Comparison of ENCODE assay signal across 21 cellular contexts in the genomic region with DNA sequence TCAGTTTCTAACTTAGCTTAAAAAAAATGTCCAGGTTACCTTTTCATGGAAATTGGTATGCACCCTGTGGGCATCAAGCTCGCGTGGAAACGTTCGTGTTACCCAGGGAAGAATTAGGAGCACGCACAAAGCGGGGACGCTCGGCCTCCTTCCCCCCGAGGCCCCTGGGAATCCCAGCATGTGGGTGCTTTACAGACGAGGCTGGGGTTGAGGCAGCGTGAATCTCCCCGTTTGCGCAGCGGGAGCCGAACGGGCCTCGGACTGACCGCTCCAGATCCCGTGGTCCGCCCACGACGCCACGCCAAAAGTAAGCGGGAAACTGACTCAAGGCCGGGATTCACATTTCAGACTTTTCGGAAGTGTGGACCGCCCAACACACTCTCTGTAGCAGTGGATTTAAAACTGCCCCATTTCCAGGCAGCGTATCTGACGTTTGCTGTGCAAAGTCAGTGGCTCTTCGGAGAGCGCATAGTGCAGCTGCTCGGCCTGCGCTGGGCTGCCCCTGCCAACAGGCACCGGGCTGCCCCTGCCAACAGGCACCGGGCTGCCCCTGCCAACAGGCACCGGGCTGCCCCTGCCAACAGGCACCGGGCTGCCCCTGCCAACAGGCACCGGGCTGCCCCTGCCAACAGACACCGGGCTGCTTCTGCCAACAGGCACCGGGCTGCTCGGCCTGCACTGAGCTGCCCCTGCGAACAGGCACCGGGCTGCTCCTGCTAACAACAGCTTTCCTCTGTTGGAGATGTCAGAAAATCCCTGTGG. TPM values are rescaled to one million over a fixed set of nuclear protein-coding genes. Genes with fewer than 3 reads are reported as not detected.
DNase-seq lines count a peak whose midpoint lies in the region; ATAC-seq and TF ChIP-seq lines count a peak whose summit lies in the region.
"Had no signal": no experiment of that assay in that cellular context is flagged by ENCODE, and none has a peak within 500 bp of the region (broad histone marks: within the 10 kb centered on the region; RNA-seq: fewer than 3 reads in every experiment).

No MANE protein-coding gene starts in this region.

- H4K20me1 ChIP-seq in PC-3 (ENCODE audit: low read length) (no peaks in the 10 kb centered on the region), osteoblast (ENCODE audit: insufficient read depth, low read length) (no peaks in the 10 kb centered on the region)

- H3K9ac ChIP-seq in PC-3 (ENCODE audit: low read length), result no peak overlapping the region

- POLR2A ChIA-PET in PC-3 (lab: Charles Lee; ENCODE audit: unreplicated experiment), result no interaction called here

- in situ Hi-C loops in brain microvascular endothelial cell (cut with HindIII; ENCODE audit: low pct_ligation_motif_present, low sequenced_read_pairs), result no loop called here

- H3K9me3 ChIP-seq in PC-3 (ENCODE audit: low read length) (no peaks in the 10 kb centered on the region), osteoblast (ENCODE audit: low read depth, low read length) (no peaks in the 10 kb centered on the region)
- H3K9me3 ChIP-seq: prostate gland, upper lobe of right lung had no signal

- no TSS peak for BruUV-seq in PC-3 (replicated peaks; lab: Mats Ljungman, UMichigan)

- peak; percentile 49 for ATAC-seq in PC-3
- ATAC-seq in left ventricle myocardium superior, result peak; percentile 96
- ATAC-seq in HG02623 (IDR thresholded peaks at IDR 0.05; ENCODE audit: unreplicated experiment), result no peak
- ATAC-seq in GM21360 (IDR thresholded peaks at IDR 0.05; ENCODE audit: unreplicated experiment), result no peak
- ATAC-seq: activated CD4-positive, CD25-positive, alpha-beta regulatory T cell treated with anti-CD3 and anti-CD28 coated beads, Interleukin-2, amount 50 U/mL, for 24 hours; upper lobe of right lung had no signal

- H3K27me3 ChIP-seq in PC-3 (ENCODE audit: low read length) (peaks cover 20% of the 10 kb centered on the region), osteoblast (ENCODE audit: insufficient read depth, low read length) (no peaks in the 10 kb centered on the region), brain microvascular endothelial cell (replicated peaks) (no peaks in the 10 kb centered on the region)

- no peaks in the 10 kb centered on the region for H3F3A ChIP-seq in PC-3 (ENCODE audit: low read length, unreplicated experiment)

- H2AFZ ChIP-seq in PC-3 (ENCODE audit: low read length) (peak overlapping the region; percentile 59; the same call in 1 of the 2 replicates), osteoblast (ENCODE audit: low read length) (peak overlapping the region; percentile 56)

- H3K4me2 ChIP-seq in PC-3 (ENCODE audit: low read length) (no peak overlapping the region), osteoblast (ENCODE audit: insufficient read depth, low read length) (peak overlapping the region; percentile 61)
- H3K4me2 ChIP-seq: smooth muscle cell had no signal

- H3K79me2 ChIP-seq in PC-3 (ENCODE audit: low read length) (no peaks in the 10 kb centered on the region), osteoblast (ENCODE audit: insufficient read depth, low read length) (no peaks in the 10 kb centered on the region)

- DNase-seq in DMS114 treated with DMSO at 0.1 percent for 48 hours (lab: John Stamatoyannopoulos, UW; ENCODE audit: unreplicated experiment), result peak; percentile 0
- DNase-seq in PC-3, result no peak
- peak; percentile 79 for DNase-seq in left ventricle myocardium superior
- no peak for DNase-seq in osteoblast (ENCODE audit: insufficient read length, low spot score, missing footprints)
- DNase-seq in HPDE6-E6E7 (ENCODE audit: extremely low spot score), result no peak
- DNase-seq in brain microvascular endothelial cell, result no peak
- DNase-seq: activated CD4-positive, alpha-beta memory T cell treated with anti-CD3 and anti-CD28 coated beads for 36 hours; activated naive CD8-positive, alpha-beta T cell treated with anti-CD3 and anti-CD28 coated beads, Interleukin-2, amount 10 ng/mL, durations not matched to agents 7 days and 5 days; CD8-positive, alpha-beta memory T cell; effector CD4-positive, alpha-beta T cell; GF-D8; NCI-H2081 treated with DMSO at 0.1 percent for 48 hours; NCI-H446; SIG-M5; stimulated activated CD4-positive, alpha-beta T cell treated with anti-CD3 and anti-CD28 coated beads, Interleukin-2, amount 100 ng/mL, for 24 hours; upper lobe of right lung had no signal

- H3K4me1 ChIP-seq in PC-3 (ENCODE audit: insufficient read depth, low read length) (no peaks in the 10 kb centered on the region), osteoblast (ENCODE audit: insufficient read depth, low read length) (no peaks in the 10 kb centered on the region)
- H3K4me1 ChIP-seq: prostate gland, upper lobe of right lung had no signal

- CTCF ChIA-PET in PC-3 (lab: Charles Lee), result no interaction called here

- intact Hi-C loops in PC-3 (cut with micrococcal nuclease) (no loop called here), left ventricle myocardium superior (cut with micrococcal nuclease) (no loop called here)

- TF ChIP-seq CTCF in PC-3 (conservative IDR thresholded peaks at IDR 0.05; ENCODE audit: low read depth, low read length), result no peak
- TF ChIP-seq CTCF in osteoblast (IDR thresholded peaks at IDR 0.05; ENCODE audit: extremely low read depth, low read depth, low read length), result no peak
- TF ChIP-seq CTCF in brain microvascular endothelial cell (IDR thresholded peaks at IDR 0.05; ENCODE audit: low read depth, low read length, missing control alignments), result no peak

- H3K4me3 ChIP-seq in PC-3 (ENCODE audit: low read length), result no peak overlapping the region
- peak overlapping the region; percentile 48 for H3K4me3 ChIP-seq in osteoblast (ENCODE audit: insufficient read depth, low read length)
- H3K4me3 ChIP-seq in brain microvascular endothelial cell (ENCODE audit: low read depth, low read length), result no peak overlapping the region
- H3K4me3 ChIP-seq: prostate gland, smooth muscle cell, upper lobe of right lung had no signal

- H3K27ac ChIP-seq in PC-3 (ENCODE audit: low read length), result no peak overlapping the region
- no peak overlapping the region for H3K27ac ChIP-seq in osteoblast (ENCODE audit: low read depth, low read length)
- H3K27ac ChIP-seq in brain microvascular endothelial cell, result no peak overlapping the region
- H3K27ac ChIP-seq: prostate gland, upper lobe of right lung had no signal

- no peaks in the 10 kb centered on the region for H3K9me2 ChIP-seq in PC-3 (replicated peaks; ENCODE audit: low read length)

- H3K36me3 ChIP-seq in PC-3 (ENCODE audit: low read depth, low read length) (no peaks in the 10 kb centered on the region), osteoblast (ENCODE audit: insufficient read depth, low read length) (peaks cover 11% of the 10 kb centered on the region), brain microvascular endothelial cell (replicated peaks) (no peaks in the 10 kb centered on the region)
- H3K36me3 ChIP-seq: prostate gland had no signal

RNA-seq across cellular contexts. Expression of gene SH3YL1, which starts 49.7 kb away (rescaled TPM):
- total RNA-seq in PC-3 (2014; rRNA removed), result 28.6 and 29.1 TPM in 2 replicates
- 13.4 TPM for total RNA-seq in left ventricle myocardium superior
- 52.1 and 56.0 TPM in 2 replicates for total RNA-seq in osteoblast

RNA-seq across cellular contexts. Expression of gene ACP1, which starts 50.6 kb away (rescaled TPM):
- total RNA-seq in PC-3 (2014; rRNA removed), result 109 and 149 TPM in 2 replicates
- 72.9 TPM for total RNA-seq in left ventricle myocardium superior
- 80.0 and 85.7 TPM in 2 replicates for total RNA-seq in osteoblast

Comparison
In these comparisons a context has a peak if more than half of its experiments do, and no peak if none do; other contexts are left out.
1. DNase-seq: peak in DMS114 treated with DMSO at 0.1 percent for 48 hours (single experiment) and left ventricle myocardium superior (single experiment); none in PC-3 (single experiment), osteoblast (single experiment), HPDE6-E6E7 (single experiment) and brain microvascular endothelial cell (single experiment).
2. ATAC-seq: peak in PC-3 (single experiment) and left ventricle myocardium superior (single experiment); none in HG02623 (single experiment) and GM21360 (single experiment).